Comparison of ENCODE assay signal across 9 cellular contexts in genomic region chr4:76430519-76431388, GRCh38. TPM values are rescaled to one million over a fixed set of nuclear protein-coding genes. Genes with fewer than 3 reads are reported as not detected.
DNase-seq lines count a peak whose midpoint lies in the region; ATAC-seq, FAIRE-seq and TF ChIP-seq lines count a peak whose summit lies in the region.
"Had no signal": no experiment of that assay in that cellular context is flagged by ENCODE, and none has a peak within 500 bp of the region (broad histone marks: within the 10 kb centered on the region; RNA-seq: fewer than 3 reads in every experiment).

No MANE protein-coding gene starts in this region.

- H3K36me3 ChIP-seq in body of pancreas (replicated peaks in 1 of 2; ENCODE audit: insufficient read depth in 1 of 2, low read depth in 2 of 2): no peaks in the 10 kb centered on the region
- H3K36me3 ChIP-seq in HepG2 (replicated peaks in 1 of 2; ENCODE audit: control insufficient read depth in 1 of 2, insufficient read depth in 2 of 2, low read length in 2 of 2): no peaks in the 10 kb centered on the region

- 34 to 36% methylated on average over 15 of the region's 15 CpGs for WGBS in body of pancreas, 2 donors
- WGBS in HepG2 (ENCODE audit: low lambda C conversion rate): 30% methylated on average over 15 of the region's 15 CpGs

- no peak overlapping the region for H3K27ac ChIP-seq in body of pancreas
- H3K27ac ChIP-seq in HepG2 (ENCODE audit: extremely low read length, insufficient read depth, low read length): no peak overlapping the region

- H3K4me3 Mint-ChIP-seq in activated CD4-positive, alpha-beta memory T cell treated with anti-CD3 and anti-CD28 coated beads for 36 hours: no peak overlapping the region
- H3K4me3 Mint-ChIP-seq: IgD-negative memory B cell had no signal

- CTCF ChIA-PET in HepG2 (lab: Yijun Ruan, JAX; ENCODE audit: low intra/inter-chr PET ratio, low total read pairs): interaction anchor here (0.8 to 2.1 kb wide), 4 partner anchors 68 to 80 kb away, joined by 3 to 19 read pairs (median 4); no protein-coding TSS in a partner anchor
- CTCF ChIA-PET in activated CD4-positive, alpha-beta memory T cell treated with anti-CD3 and anti-CD28 coated beads for 36 hours (lab: Charles Lee): interaction anchor here (0.6 to 7.8 kb wide), 20 partner anchors 8 to 927 kb away, joined by 3 to 75 read pairs (median 6); partner anchors contain the start of genes CCDC158 and STBD1

- FAIRE-seq in GM12892 (lab: Jason Lieb, UNC) (peak; percentile 82), HepG2 (lab: Jason Lieb, UNC) (peak; percentile 40)

- TF ChIP-seq CTCF in body of pancreas (IDR thresholded peaks at IDR 0.05) (peak; percentile 38 to 89 (median 79)), HepG2 (CRISPR knock-in tag; IDR thresholded peaks at IDR 0.05) (peak; percentile 65)

- H3K9me3 Mint-ChIP-seq in activated CD4-positive, alpha-beta memory T cell treated with anti-CD3 and anti-CD28 coated beads for 36 hours: no peaks in the 10 kb centered on the region
- H3K9me3 Mint-ChIP-seq: IgD-negative memory B cell had no signal

- intact Hi-C loops in body of pancreas (cut with DNase I) (loop anchor here (5.0 kb wide), 1 partner anchor 77 kb away; no protein-coding TSS in a partner anchor), HepG2 (cut with micrococcal nuclease; ENCODE audit: unreplicated experiment) (loop anchor here (1.0 to 5.0 kb wide), 3 partner anchors 75 to 612 kb away; no protein-coding TSS in a partner anchor)
- intact Hi-C loops in activated CD4-positive, alpha-beta memory T cell treated with anti-CD3 and anti-CD28 coated beads for 36 hours (cut with micrococcal nuclease): loop anchor here (1.0 to 5.0 kb wide), 4 partner anchors 75 to 772 kb away; no protein-coding TSS in a partner anchor

- TF ChIP-seq EP300 in HepG2 (IDR thresholded peaks at IDR 0.05; ENCODE audit: low read depth in 2 of 2, low read length in 2 of 2) (no peak), HepG2 (CRISPR knock-in tag; IDR thresholded peaks at IDR 0.05; ENCODE audit: borderline replicate concordance) (no peak)

- in situ Hi-C loops in HepG2 (cut with HindIII; ENCODE audit: extremely low pct_ligation_motif_present, low pct_unique_long_range_greater_than_20kb): loop anchor here (5.0 kb wide), 2 partner anchors 77 to 327 kb away; no protein-coding TSS in a partner anchor

- no TSS peak for BruUV-seq in HepG2 (replicated peaks; lab: Mats Ljungman, UMichigan)

- no peak overlapping the region for H3K27ac Mint-ChIP-seq in activated CD4-positive, alpha-beta memory T cell treated with anti-CD3 and anti-CD28 coated beads for 36 hours

- H3K4me1 Mint-ChIP-seq in activated CD4-positive, alpha-beta memory T cell treated with anti-CD3 and anti-CD28 coated beads for 36 hours (ENCODE audit: low read depth): no peaks in the 10 kb centered on the region

- H3K4me3 ChIP-seq in body of pancreas (no peak overlapping the region), HepG2 (replicated peaks in 1 of 3; ENCODE audit: insufficient read depth in 1 of 3, low read depth in 2 of 3, low read length in 3 of 3) (no peak overlapping the region)

- H4K20me1 ChIP-seq in HepG2 (ENCODE audit: insufficient read depth, low read length): no peaks in the 10 kb centered on the region

- no peak overlapping the region for H2AFZ ChIP-seq in HepG2 (ENCODE audit: low read length)

- no peaks in the 10 kb centered on the region for H3K9me3 ChIP-seq in body of pancreas
- H3K9me3 ChIP-seq in HepG2 (ENCODE audit: low read length): no peaks in the 10 kb centered on the region

- TF ChIP-seq RAD21 in HepG2 (CRISPR knock-in tag; IDR thresholded peaks at IDR 0.05): no peak; the same call in 1 of the 2 replicates

- peak overlapping the region; percentile 37; the same call in 1 of the 2 replicates for H3K4me2 ChIP-seq in HepG2 (ENCODE audit: low read depth, low read length)

- peaks cover 20% of the 10 kb centered on the region for H3K27me3 Mint-ChIP-seq in activated CD4-positive, alpha-beta memory T cell treated with anti-CD3 and anti-CD28 coated beads for 36 hours

- POLR2A ChIA-PET in HepG2 (lab: Yijun Ruan, JAX): no interaction called here
- POLR2A ChIA-PET in activated CD4-positive, alpha-beta memory T cell treated with anti-CD3 and anti-CD28 coated beads for 36 hours (lab: Charles Lee): no interaction called here

- peak; percentile 50 to 61 for DNase-seq in AML-193 (lab: John Stamatoyannopoulos, UW)
- DNase-seq in GM12892 (ENCODE audit: insufficient read length): no peak
- DNase-seq in NCI-H2227 (lab: John Stamatoyannopoulos, UW; ENCODE audit: unreplicated experiment): peak; percentile 19
- peak in 1 of 4 donors; percentile 48 for DNase-seq in body of pancreas
- peak; percentile 51 for DNase-seq in HepG2 (ENCODE audit: low spot score)
- DNase-seq in HK-2 (ENCODE audit: unreplicated experiment): no peak
- DNase-seq in activated CD4-positive, alpha-beta memory T cell treated with anti-CD3 and anti-CD28 coated beads for 36 hours: no peak

- ATAC-seq in body of pancreas (peak; percentile 52), HepG2 (peak; percentile 62), HG03378 (IDR thresholded peaks at IDR 0.05; ENCODE audit: unreplicated experiment) (no peak)

- H3K4me1 ChIP-seq in body of pancreas (peaks cover 17% of the 10 kb centered on the region), HepG2 (ENCODE audit: insufficient read depth, low read length) (peaks cover 6% of the 10 kb centered on the region; the same call in 1 of the 2 replicates)

- H3K79me2 ChIP-seq in HepG2 (ENCODE audit: insufficient read depth, low read length): no peaks in the 10 kb centered on the region

- H3K36me3 Mint-ChIP-seq in activated CD4-positive, alpha-beta memory T cell treated with anti-CD3 and anti-CD28 coated beads for 36 hours: no peaks in the 10 kb centered on the region
- H3K36me3 Mint-ChIP-seq: IgD-negative memory B cell had no signal

- no peak for TF ChIP-seq POLR2A in GM12892 (IDR thresholded peaks at IDR 0.05; ENCODE audit: low read depth, low read length)
- no peak for TF ChIP-seq POLR2A in body of pancreas (IDR thresholded peaks at IDR 0.05)
- no peak for TF ChIP-seq POLR2A in HepG2 (IDR thresholded peaks at IDR 0.05; ENCODE audit: insufficient read depth in 1 of 2, low read depth in 2 of 2, low read length in 2 of 2)

- no peaks in the 10 kb centered on the region for H3K27me3 ChIP-seq in body of pancreas
- H3K27me3 ChIP-seq in HepG2 (ENCODE audit: control insufficient read depth in 1 of 2, insufficient read depth in 2 of 2, low read length in 2 of 2): no peaks in the 10 kb centered on the region

- no peak overlapping the region for H3K9ac ChIP-seq in HepG2 (ENCODE audit: insufficient read depth, low read depth, low read length)

RNA-seq across cellular contexts. Expression of gene SHROOM3, which starts 4.3 kb away (rescaled TPM):
- 0.66 TPM for polyA plus RNA-seq in GM12892 (2012; ENCODE audit: missing spikeins)
- total RNA-seq in body of pancreas (10 to 100 TPM; 56.7 to 96.0 TPM), HepG2 (2016; rRNA removed; fragmentation: Illumina TruSeq; extraction: Trizol) (not detected in 2 replicates)
- not detected in 2 replicates for total RNA-seq in HepG2 (2016; cell fraction: cytosol; rRNA removed; fragmentation: Illumina TruSeq; extraction: Trizol; ENCODE audit: low read depth)
- total RNA-seq in HepG2 (2016; cell fraction: insoluble cytoplasmic fraction; rRNA removed; fragmentation: Illumina TruSeq; extraction: Trizol): not detected in 2 replicates
- not detected in 2 replicates for total RNA-seq in HepG2 (2016; cell fraction: membrane; rRNA removed; fragmentation: Illumina TruSeq; extraction: Trizol)
- not detected in 2 replicates for total RNA-seq in HepG2 (2016; cell fraction: nucleus; rRNA removed; fragmentation: Illumina TruSeq; extraction: Trizol)
- 0.01 TPM in 1 of 2 replicates, not detected in the other for polyA plus RNA-seq in HepG2 (2011; rRNA removed)
- polyA plus RNA-seq in HepG2 (2011; cell fraction: cytosol; rRNA removed): not detected in 2 replicates
- not detected in 2 replicates for polyA plus RNA-seq in HepG2 (2011; cell fraction: nucleus; rRNA removed)
- polyA plus RNA-seq in HepG2 (2012): not detected in 2 replicates
- polyA plus RNA-seq in HepG2 (2016; cell fraction: cytosol; fragmentation: Illumina TruSeq; extraction: Trizol; ENCODE audit: low read depth): not detected in 2 replicates
- polyA plus RNA-seq in HepG2 (2016; cell fraction: insoluble cytoplasmic fraction; fragmentation: Illumina TruSeq; extraction: Trizol; ENCODE audit: low read depth): not detected in 2 replicates
- polyA plus RNA-seq in HepG2 (2016; cell fraction: membrane; fragmentation: Illumina TruSeq; extraction: Trizol; ENCODE audit: low read depth): not detected in 2 replicates
- polyA plus RNA-seq in HepG2 (2016; cell fraction: nucleus; fragmentation: Illumina TruSeq; extraction: Trizol; ENCODE audit: insufficient read depth, low read depth): not detected in 2 replicates
- 0.04 and 69.9 TPM in 2 replicates for polyA minus RNA-seq in HepG2 (2011; rRNA and poly(A)+ RNA removed; ENCODE audit: low replicate concordance)
- polyA minus RNA-seq in HepG2 (2011; cell fraction: cytosol; rRNA and poly(A)+ RNA removed): 0.26 TPM in 1 of 2 replicates, not detected in the other
- polyA minus RNA-seq in HepG2 (2011; cell fraction: nucleus; rRNA and poly(A)+ RNA removed): under 0.01 and 0.50 TPM in 2 replicates
- not detected for total RNA-seq in activated CD4-positive, alpha-beta memory T cell treated with anti-CD3 and anti-CD28 coated beads for 36 hours
- polyA plus RNA-seq: IgD-negative memory B cell had no signal

RNA-seq across cellular contexts. Expression of gene CCDC158, which starts 9.8 kb away (rescaled TPM):
- polyA plus RNA-seq in GM12892 (2012; ENCODE audit: missing spikeins): not detected
- total RNA-seq in body of pancreas: 1 to 10 TPM in 1 of 2 donors, under 1 TPM in 1; 0.99 to 1.3 TPM
- total RNA-seq in HepG2 (2016; rRNA removed; fragmentation: Illumina TruSeq; extraction: Trizol): not detected in 2 replicates
- total RNA-seq in HepG2 (2016; cell fraction: cytosol; rRNA removed; fragmentation: Illumina TruSeq; extraction: Trizol; ENCODE audit: low read depth): not detected in 2 replicates
- total RNA-seq in HepG2 (2016; cell fraction: insoluble cytoplasmic fraction; rRNA removed; fragmentation: Illumina TruSeq; extraction: Trizol): not detected in 2 replicates
- not detected in 2 replicates for total RNA-seq in HepG2 (2016; cell fraction: membrane; rRNA removed; fragmentation: Illumina TruSeq; extraction: Trizol)
- not detected in 2 replicates for total RNA-seq in HepG2 (2016; cell fraction: nucleus; rRNA removed; fragmentation: Illumina TruSeq; extraction: Trizol)
- polyA plus RNA-seq in HepG2 (2011; rRNA removed): not detected in 2 replicates
- not detected in 2 replicates for polyA plus RNA-seq in HepG2 (2011; cell fraction: cytosol; rRNA removed)
- not detected in 2 replicates for polyA plus RNA-seq in HepG2 (2011; cell fraction: nucleus; rRNA removed)
- polyA plus RNA-seq in HepG2 (2012): not detected in 2 replicates
- not detected in 2 replicates for polyA plus RNA-seq in HepG2 (2016; cell fraction: cytosol; fragmentation: Illumina TruSeq; extraction: Trizol; ENCODE audit: low read depth)
- not detected in 2 replicates for polyA plus RNA-seq in HepG2 (2016; cell fraction: insoluble cytoplasmic fraction; fragmentation: Illumina TruSeq; extraction: Trizol; ENCODE audit: low read depth)
- polyA plus RNA-seq in HepG2 (2016; cell fraction: membrane; fragmentation: Illumina TruSeq; extraction: Trizol; ENCODE audit: low read depth): not detected in 2 replicates
- not detected in 2 replicates for polyA plus RNA-seq in HepG2 (2016; cell fraction: nucleus; fragmentation: Illumina TruSeq; extraction: Trizol; ENCODE audit: insufficient read depth, low read depth)
- 0.07 TPM in 1 of 2 replicates, not detected in the other for polyA minus RNA-seq in HepG2 (2011; rRNA and poly(A)+ RNA removed; ENCODE audit: low replicate concordance)
- polyA minus RNA-seq in HepG2 (2011; cell fraction: cytosol; rRNA and poly(A)+ RNA removed): not detected in 2 replicates
- not detected in 2 replicates for polyA minus RNA-seq in HepG2 (2011; cell fraction: nucleus; rRNA and poly(A)+ RNA removed)
- total RNA-seq in activated CD4-positive, alpha-beta memory T cell treated with anti-CD3 and anti-CD28 coated beads for 36 hours: not detected
- polyA plus RNA-seq: IgD-negative memory B cell had no signal

Comparison
In these comparisons a context has a peak if more than half of its experiments do, and no peak if none do; other contexts are left out.
1. DNase-seq: peak in AML-193 (2 of 2), NCI-H2227 (single experiment) and HepG2 (single experiment); none in GM12892 (single experiment), HK-2 (single experiment) and activated CD4-positive, alpha-beta memory T cell treated with anti-CD3 and anti-CD28 coated beads for 36 hours (single experiment).
2. RNA of gene SHROOM3, which starts 4.3 kb away (total RNA-seq): 56.7 to 96.0 TPM in body of pancreas; not detected in activated CD4-positive, alpha-beta memory T cell treated with anti-CD3 and anti-CD28 coated beads for 36 hours and not detected in HepG2; every median in the first group is over 10 times any median in the second.